21 cellular contexts compared by ENCODE assay signal in genomic region chr10:123643315-123643714, GRCh38. TPM values are rescaled to one million over a fixed set of nuclear protein-coding genes. Genes with fewer than 3 reads are reported as not detected.
DNase-seq lines count a peak whose midpoint lies in the region; ATAC-seq and TF ChIP-seq lines count a peak whose summit lies in the region.
"Had no signal": no experiment of that assay in that cellular context is flagged by ENCODE, and none has a peak within 500 bp of the region (broad histone marks: within the 10 kb centered on the region; RNA-seq: fewer than 3 reads in every experiment).

No MANE protein-coding gene starts in this region.

- H3K36me3 ChIP-seq in esophagus muscularis mucosa = no peaks in the 10 kb centered on the region
- H3K36me3 ChIP-seq in naive thymus-derived CD4-positive, alpha-beta T cell (ENCODE audit: control insufficient read depth in 2 of 3, insufficient read depth in 3 of 3, low read length in 3 of 3) = no peaks in the 10 kb centered on the region
- no peaks in the 10 kb centered on the region for H3K36me3 ChIP-seq in tibial artery
- H3K36me3 ChIP-seq: BE2C had no signal

- H3K9me3 Mint-ChIP-seq in osteocyte (ENCODE audit: unreplicated experiment) = no peaks in the 10 kb centered on the region
- no peaks in the 10 kb centered on the region for H3K9me3 Mint-ChIP-seq in naive thymus-derived CD4-positive, alpha-beta T cell
- H3K9me3 Mint-ChIP-seq: CD4-positive, CD25-positive, alpha-beta regulatory T cell had no signal

- no peak for TF ChIP-seq EP300 in esophagus muscularis mucosa (IDR thresholded peaks at IDR 0.05)

- ATAC-seq in naive thymus-derived CD4-positive, alpha-beta T cell = no peak
- ATAC-seq: K562 had no signal

- H3K27me3 ChIP-seq in esophagus muscularis mucosa = peaks cover 0 to 30% (median 0%) of the 10 kb centered on the region in 4 donors
- H3K27me3 ChIP-seq in naive thymus-derived CD4-positive, alpha-beta T cell (ENCODE audit: control insufficient read depth in 2 of 2, insufficient read depth in 2 of 2, low read length in 2 of 2) = no peaks in the 10 kb centered on the region
- peaks cover 0 to 16% of the 10 kb centered on the region in 2 donors for H3K27me3 ChIP-seq in tibial artery
- H3K27me3 ChIP-seq: BE2C had no signal

- H3K27ac Mint-ChIP-seq in osteocyte (ENCODE audit: unreplicated experiment) = no peak overlapping the region
- no peak overlapping the region for H3K27ac Mint-ChIP-seq in naive thymus-derived CD4-positive, alpha-beta T cell
- H3K27ac Mint-ChIP-seq: CD4-positive, CD25-positive, alpha-beta regulatory T cell had no signal

- H3K27ac ChIP-seq in esophagus muscularis mucosa (replicated peaks in 1 of 4) = no peak overlapping the region
- no peak overlapping the region for H3K27ac ChIP-seq in naive thymus-derived CD4-positive, alpha-beta T cell (ENCODE audit: low read depth, low read length)
- no peak overlapping the region for H3K27ac ChIP-seq in tibial artery
- H3K27ac ChIP-seq: SK-N-MC had no signal

- DNase-seq in NCI-H2171 (lab: John Stamatoyannopoulos, UW) (peak; percentile 24), esophagus muscularis mucosa (ENCODE audit: extremely low spot score) (peak; percentile 75), osteocyte (ENCODE audit: extremely low spot score, unreplicated experiment) (peak; percentile 73), NCI-H1694 treated with DMSO at 0.1 percent for 48 hours (lab: John Stamatoyannopoulos, UW) (no peak), tibial artery (no peak), COR-L47 (lab: John Stamatoyannopoulos, UW) (no peak)
- DNase-seq in naive thymus-derived CD4-positive, alpha-beta T cell = no peak
- DNase-seq: BE2C; Calu3; CD4-positive, CD25-positive, alpha-beta regulatory T cell; EL; NCI-H146; NCI-H2081; NCI-H510A; NCI-H748 treated with DMSO at 0.1 percent for 48 hours; OCI-M1; SHP77 had no signal

- no peak overlapping the region for H3K4me3 ChIP-seq in esophagus muscularis mucosa
- no peak overlapping the region for H3K4me3 ChIP-seq in naive thymus-derived CD4-positive, alpha-beta T cell (ENCODE audit: low read length)
- no peak overlapping the region for H3K4me3 ChIP-seq in tibial artery
- H3K4me3 ChIP-seq: K562, SK-N-MC had no signal

- TF ChIP-seq POLR2A in esophagus muscularis mucosa (IDR thresholded peaks at IDR 0.05; ENCODE audit: low read depth) = no peak

- CTCF ChIA-PET in naive thymus-derived CD4-positive, alpha-beta T cell (lab: Charles Lee) = no interaction called here

- intact Hi-C loops in esophagus muscularis mucosa (cut with DNase I) = no loop called here
- intact Hi-C loops in naive thymus-derived CD4-positive, alpha-beta T cell (cut with micrococcal nuclease) = no loop called here
- intact Hi-C loops in tibial artery (cut with DNase I; ENCODE audit: low total_unique reads) = no loop called here

- H3K4me3 Mint-ChIP-seq in osteocyte (ENCODE audit: unreplicated experiment) = no peak overlapping the region
- H3K4me3 Mint-ChIP-seq in naive thymus-derived CD4-positive, alpha-beta T cell = no peak overlapping the region
- H3K4me3 Mint-ChIP-seq: CD4-positive, CD25-positive, alpha-beta regulatory T cell had no signal

- no peaks in the 10 kb centered on the region for H3K36me3 Mint-ChIP-seq in osteocyte (ENCODE audit: unreplicated experiment)
- H3K36me3 Mint-ChIP-seq in naive thymus-derived CD4-positive, alpha-beta T cell = no peaks in the 10 kb centered on the region
- H3K36me3 Mint-ChIP-seq: CD4-positive, CD25-positive, alpha-beta regulatory T cell had no signal

- TF ChIP-seq CTCF in GM12872 (IDR thresholded peaks at IDR 0.05; ENCODE audit: insufficient read depth, low read depth, low read length) (0 out of 3 replicates have a peak, but pooled peaks have one; percentile 14), esophagus muscularis mucosa (IDR thresholded peaks at IDR 0.05) (no peak), osteocyte (IDR thresholded peaks at IDR 0.05) (no peak), tibial artery (IDR thresholded peaks at IDR 0.05) (no peak)

- H3K4me1 Mint-ChIP-seq in osteocyte (ENCODE audit: unreplicated experiment) = no peaks in the 10 kb centered on the region
- no peaks in the 10 kb centered on the region for H3K4me1 Mint-ChIP-seq in naive thymus-derived CD4-positive, alpha-beta T cell
- H3K4me1 Mint-ChIP-seq: CD4-positive, CD25-positive, alpha-beta regulatory T cell had no signal

- no peaks in the 10 kb centered on the region for H3K27me3 Mint-ChIP-seq in osteocyte (ENCODE audit: unreplicated experiment)
- peaks cover 0 to 42% (median 34%) of the 10 kb centered on the region in 5 donors for H3K27me3 Mint-ChIP-seq in naive thymus-derived CD4-positive, alpha-beta T cell

- POLR2A ChIA-PET in naive thymus-derived CD4-positive, alpha-beta T cell (lab: Charles Lee) = no interaction called here

- no peaks in the 10 kb centered on the region for H3K4me1 ChIP-seq in esophagus muscularis mucosa
- no peaks in the 10 kb centered on the region for H3K4me1 ChIP-seq in naive thymus-derived CD4-positive, alpha-beta T cell (ENCODE audit: control insufficient read depth in 2 of 2, insufficient read depth in 2 of 2, low read length in 2 of 2)
- H3K4me1 ChIP-seq in tibial artery = no peaks in the 10 kb centered on the region
- H3K4me1 ChIP-seq: BE2C had no signal

- H3K9me3 ChIP-seq in esophagus muscularis mucosa (no peaks in the 10 kb centered on the region), tibial artery (no peaks in the 10 kb centered on the region)
- H3K9me3 ChIP-seq in naive thymus-derived CD4-positive, alpha-beta T cell (ENCODE audit: control insufficient read depth in 2 of 3, low read length in 3 of 3) = no peaks in the 10 kb centered on the region
- H3K9me3 ChIP-seq: BE2C had no signal

- 70% methylated on average over 10 of the region's 10 CpGs for WGBS in esophagus muscularis mucosa

RNA-seq across cellular contexts. Expression of gene GPR26, which starts 22.8 kb away (rescaled TPM):
- not detected for total RNA-seq in esophagus muscularis mucosa
- total RNA-seq in osteocyte = not detected in 2 replicates
- total RNA-seq in naive thymus-derived CD4-positive, alpha-beta T cell = not detected
- not detected for polyA plus RNA-seq in naive thymus-derived CD4-positive, alpha-beta T cell
- total RNA-seq: A172; Calu3; CD4-positive, CD25-positive, alpha-beta regulatory T cell; K562 had no signal
- polyA plus RNA-seq: CD4-positive, CD25-positive, alpha-beta regulatory T cell; K562 had no signal

Comparison
In these comparisons a context has a peak if more than half of its experiments do, and no peak if none do; other contexts are left out.
1. DNase-seq: peak in NCI-H2171 (single experiment), esophagus muscularis mucosa (single experiment) and osteocyte (single experiment); none in naive thymus-derived CD4-positive, alpha-beta T cell (0 of 9), NCI-H1694 treated with DMSO at 0.1 percent for 48 hours (single experiment), tibial artery (0 of 2) and COR-L47 (single experiment).